In genomic region chr22:36161793-36162126, GRCh38 we compare ENCODE assay signal across 12 cellular contexts. TPM values are rescaled to one million over a fixed set of nuclear protein-coding genes. Genes with fewer than 3 reads are reported as not detected.
DNase-seq lines count a peak whose midpoint lies in the region; ATAC-seq and TF ChIP-seq lines count a peak whose summit lies in the region.
"Not testable (repeated sequence)": the region's sequence is repeated elsewhere in the genome, so short reads cannot be mapped to it uniquely, and the experiment has no call there.
"Had no signal": no experiment of that assay in that cellular context is flagged by ENCODE, and none has a peak within 500 bp of the region (broad histone marks: within the 10 kb centered on the region; RNA-seq: fewer than 3 reads in every experiment).

No MANE protein-coding gene starts in this region.

- not testable (repeated sequence) for H3K27me3 ChIP-seq in CD4-positive, CD25-positive, alpha-beta regulatory T cell (ENCODE audit: control insufficient read depth, insufficient read depth, low read length); esophagus muscularis mucosa

- 74% methylated on average over 5 of the region's 5 CpGs for WGBS in esophagus muscularis mucosa

- TF ChIP-seq CTCF in activated CD8-positive, alpha-beta T cell treated with anti-CD3 and anti-CD28 coated beads for 36 hours (IDR thresholded peaks at IDR 0.05); esophagus muscularis mucosa (IDR thresholded peaks at IDR 0.05): not testable (repeated sequence)

- peaks cover 23 to 76% (median 54%) of the 10 kb centered on the region in 4 donors for H3K4me1 Mint-ChIP-seq in CD4-positive, CD25-positive, alpha-beta regulatory T cell
- peaks cover 87% of the 10 kb centered on the region for H3K4me1 Mint-ChIP-seq in activated CD8-positive, alpha-beta T cell treated with anti-CD3 and anti-CD28 coated beads for 36 hours (ENCODE audit: low read depth)
- peaks cover 52 to 97% (median 93%) of the 10 kb centered on the region in 4 donors for H3K4me1 Mint-ChIP-seq in naive thymus-derived CD8-positive, alpha-beta T cell
- peaks cover 99% of the 10 kb centered on the region for H3K4me1 Mint-ChIP-seq in stimulated activated naive CD8-positive, alpha-beta T cell treated with anti-CD3 and anti-CD28 coated beads, Interleukin-15, amount 100 ng/mL, for 72 hours

- H3K4me3 Mint-ChIP-seq in CD4-positive, CD25-positive, alpha-beta regulatory T cell, result peak overlapping the region; percentile 96 to 98 (median 98)
- H3K4me3 Mint-ChIP-seq in activated CD8-positive, alpha-beta T cell treated with anti-CD3 and anti-CD28 coated beads for 36 hours, result peak overlapping the region; percentile 89
- peak overlapping the region; percentile 93 to 98 (median 94) for H3K4me3 Mint-ChIP-seq in naive thymus-derived CD8-positive, alpha-beta T cell
- H3K4me3 Mint-ChIP-seq in stimulated activated naive CD8-positive, alpha-beta T cell treated with anti-CD3 and anti-CD28 coated beads, Interleukin-15, amount 100 ng/mL, for 72 hours, result peak overlapping the region; percentile 90 to 99

- H3K27ac ChIP-seq in CD4-positive, CD25-positive, alpha-beta regulatory T cell (ENCODE audit: insufficient read depth, low read length, poor library complexity, severe bottlenecking), result peak overlapping the region; percentile 84
- peak overlapping the region in 3 of 4 donors; percentile 16 to 85 (median 76) for H3K27ac ChIP-seq in esophagus muscularis mucosa (replicated peaks in 1 of 4)

- CTCF ChIA-PET in activated CD8-positive, alpha-beta T cell treated with anti-CD3 and anti-CD28 coated beads for 36 hours (lab: Charles Lee), result interaction anchor here (1.6 to 10.5 kb wide), 5 partner anchors 10 to 96 kb away, joined by 5 to 156 read pairs (median 17); no protein-coding TSS in a partner anchor

- TF ChIP-seq POLR2A in esophagus muscularis mucosa (IDR thresholded peaks at IDR 0.05; ENCODE audit: low read depth), result not testable (repeated sequence)

- ATAC-seq in CD4-positive, CD25-positive, alpha-beta regulatory T cell (ENCODE audit: low read depth in 2 of 2); activated naive CD4-positive, alpha-beta T cell treated with anti-CD3 and anti-CD28 coated beads, Interleukin-2, amount 50 U/mL, for 72 hours: not testable (repeated sequence)
- peak; percentile 5 for ATAC-seq in HG02970 (IDR thresholded peaks at IDR 0.05; ENCODE audit: low FRiP score, unreplicated experiment)
- ATAC-seq in activated CD8-positive, alpha-beta T cell treated with anti-CD3 and anti-CD28 coated beads for 36 hours, result peak; percentile 5
- ATAC-seq in naive thymus-derived CD8-positive, alpha-beta T cell, result peak; percentile 10 to 22
- ATAC-seq in stimulated activated naive CD8-positive, alpha-beta T cell treated with anti-CD3 and anti-CD28 coated beads, Interleukin-15, amount 100 ng/mL, for 72 hours, result peak; percentile 41

- peak in 1 of 3 donors; percentile 31 for DNase-seq in CD4-positive, CD25-positive, alpha-beta regulatory T cell
- peak; percentile 17 for DNase-seq in RPMI8226
- peak; percentile 56 for DNase-seq in activated CD8-positive, alpha-beta T cell treated with anti-CD3 and anti-CD28 coated beads for 36 hours
- not testable (repeated sequence) for DNase-seq in activated naive CD4-positive, alpha-beta T cell treated with anti-CD3 and anti-CD28 coated beads, Interleukin-2, amount 50 U/mL, for 72 hours (ENCODE audit: low spot score in 2 of 2); esophagus muscularis mucosa (ENCODE audit: extremely low spot score)
- peak in 3 of 10 donors; percentile 2 to 30 (median 15) for DNase-seq in naive thymus-derived CD8-positive, alpha-beta T cell
- DNase-seq in stimulated activated naive CD8-positive, alpha-beta T cell treated with anti-CD3 and anti-CD28 coated beads, Interleukin-15, amount 100 ng/mL, for 72 hours, result peak in 1 of 2 donors; percentile 55

- intact Hi-C loops in activated CD8-positive, alpha-beta T cell treated with anti-CD3 and anti-CD28 coated beads for 36 hours (cut with micrococcal nuclease); esophagus muscularis mucosa (cut with DNase I): not testable (repeated sequence)

- not testable (repeated sequence) for H3K9me3 ChIP-seq in CD4-positive, CD25-positive, alpha-beta regulatory T cell (ENCODE audit: control insufficient read depth in 2 of 2, low read length in 2 of 2); esophagus muscularis mucosa

- not testable (repeated sequence) for H3K9me3 Mint-ChIP-seq in CD4-positive, CD25-positive, alpha-beta regulatory T cell; activated CD8-positive, alpha-beta T cell treated with anti-CD3 and anti-CD28 coated beads for 36 hours; activated naive CD4-positive, alpha-beta T cell treated with anti-CD3 and anti-CD28 coated beads, Interleukin-2, amount 50 U/mL, for 72 hours; naive thymus-derived CD8-positive, alpha-beta T cell
- peaks cover 5 to 12% of the 10 kb centered on the region in 2 donors for H3K9me3 Mint-ChIP-seq in stimulated activated naive CD8-positive, alpha-beta T cell treated with anti-CD3 and anti-CD28 coated beads, Interleukin-15, amount 100 ng/mL, for 72 hours

- H3K4me3 ChIP-seq in CD4-positive, CD25-positive, alpha-beta regulatory T cell (ENCODE audit: low read depth, low read length), result peak overlapping the region; percentile 99
- H3K4me3 ChIP-seq in esophagus muscularis mucosa, result not testable (repeated sequence)

- not testable (repeated sequence) for H3K36me3 ChIP-seq in CD4-positive, CD25-positive, alpha-beta regulatory T cell (ENCODE audit: control insufficient read depth, insufficient read depth, low read length); esophagus muscularis mucosa

- not testable (repeated sequence) for TF ChIP-seq EP300 in esophagus muscularis mucosa (IDR thresholded peaks at IDR 0.05)

- not testable (repeated sequence) for H3K27me3 Mint-ChIP-seq in CD4-positive, CD25-positive, alpha-beta regulatory T cell; activated CD8-positive, alpha-beta T cell treated with anti-CD3 and anti-CD28 coated beads for 36 hours; naive thymus-derived CD8-positive, alpha-beta T cell; stimulated activated naive CD8-positive, alpha-beta T cell treated with anti-CD3 and anti-CD28 coated beads, Interleukin-15, amount 100 ng/mL, for 72 hours

- not testable (repeated sequence) for H3K36me3 Mint-ChIP-seq in CD4-positive, CD25-positive, alpha-beta regulatory T cell; activated CD8-positive, alpha-beta T cell treated with anti-CD3 and anti-CD28 coated beads for 36 hours (ENCODE audit: low read depth)
- peaks cover 19 to 22% of the 10 kb centered on the region in 2 donors for H3K36me3 Mint-ChIP-seq in activated naive CD4-positive, alpha-beta T cell treated with anti-CD3 and anti-CD28 coated beads, Interleukin-2, amount 50 U/mL, for 72 hours
- peaks cover 7 to 11% (median 9%) of the 10 kb centered on the region in 3 donors for H3K36me3 Mint-ChIP-seq in naive thymus-derived CD8-positive, alpha-beta T cell

- H3K4me1 ChIP-seq in CD4-positive, CD25-positive, alpha-beta regulatory T cell (ENCODE audit: control insufficient read depth, insufficient read depth, low read length, poor library complexity, severe bottlenecking), result peaks cover 64% of the 10 kb centered on the region
- H3K4me1 ChIP-seq in esophagus muscularis mucosa, result peaks cover 14 to 65% (median 52%) of the 10 kb centered on the region in 4 donors

- POLR2A ChIA-PET in activated CD8-positive, alpha-beta T cell treated with anti-CD3 and anti-CD28 coated beads for 36 hours (lab: Charles Lee), result interaction anchor here (1.0 to 3.5 kb wide), 6 partner anchors 9 to 513 kb away, joined by 3 to 13 read pairs (median 4); partner anchors contain the start of genes APOL2 and APOL6
- POLR2A ChIA-PET in naive thymus-derived CD8-positive, alpha-beta T cell (lab: Charles Lee), result interaction anchor here (1.7 to 2.7 kb wide), 2 partner anchors 9 to 16 kb away, joined by 5 to 10 read pairs; no protein-coding TSS in a partner anchor

- peak overlapping the region; percentile 94 to 99 (median 98) for H3K27ac Mint-ChIP-seq in CD4-positive, CD25-positive, alpha-beta regulatory T cell
- H3K27ac Mint-ChIP-seq in activated CD8-positive, alpha-beta T cell treated with anti-CD3 and anti-CD28 coated beads for 36 hours, result peak overlapping the region; percentile 99
- H3K27ac Mint-ChIP-seq in activated naive CD4-positive, alpha-beta T cell treated with anti-CD3 and anti-CD28 coated beads, Interleukin-2, amount 50 U/mL, for 72 hours, result peak overlapping the region; percentile 65 to 98
- H3K27ac Mint-ChIP-seq in naive thymus-derived CD8-positive, alpha-beta T cell, result peak overlapping the region; percentile 96 to 99 (median 98)
- H3K27ac Mint-ChIP-seq in stimulated activated naive CD8-positive, alpha-beta T cell treated with anti-CD3 and anti-CD28 coated beads, Interleukin-15, amount 100 ng/mL, for 72 hours, result peak overlapping the region; percentile 76 to 93

RNA-seq across cellular contexts. Expression of gene APOL3, which starts 1.2 kb away (rescaled TPM):
- total RNA-seq in CD4-positive, CD25-positive, alpha-beta regulatory T cell, result 177 TPM
- 10 to 100 TPM; 62.5 to 75.4 (median 68.1) TPM for polyA plus RNA-seq in CD4-positive, CD25-positive, alpha-beta regulatory T cell
- total RNA-seq in activated CD8-positive, alpha-beta T cell treated with anti-CD3 and anti-CD28 coated beads for 36 hours, result 10 to 100 TPM; 44.5 to 46.7 TPM
- 10 to 100 TPM; 46.4 to 70.0 TPM for total RNA-seq in activated naive CD4-positive, alpha-beta T cell treated with anti-CD3 and anti-CD28 coated beads, Interleukin-2, amount 50 U/mL, for 72 hours
- 10 to 100 TPM; 36.5 to 76.3 (median 52.8) TPM for total RNA-seq in esophagus muscularis mucosa
- 100 to 1,000 TPM; 215 to 231 TPM for total RNA-seq in naive thymus-derived CD8-positive, alpha-beta T cell
- polyA plus RNA-seq in naive thymus-derived CD8-positive, alpha-beta T cell, result 10 to 100 TPM; 44.6 to 89.5 (median 72.0) TPM
- polyA plus RNA-seq: A549, neural cell had no signal

RNA-seq across cellular contexts. Expression of gene APOL4, which starts 39.8 kb away (rescaled TPM):
- total RNA-seq in CD4-positive, CD25-positive, alpha-beta regulatory T cell, result not detected
- not detected for polyA plus RNA-seq in CD4-positive, CD25-positive, alpha-beta regulatory T cell
- total RNA-seq in activated CD8-positive, alpha-beta T cell treated with anti-CD3 and anti-CD28 coated beads for 36 hours, result under 1 TPM; 0.18 TPM
- total RNA-seq in activated naive CD4-positive, alpha-beta T cell treated with anti-CD3 and anti-CD28 coated beads, Interleukin-2, amount 50 U/mL, for 72 hours, result under 1 TPM; 0.14 to 0.18 TPM
- 10 to 100 TPM in 1 of 4 donors, 1 to 10 TPM in 2, under 1 TPM in 1; 0.19 to 24.7 (median 1.6) TPM for total RNA-seq in esophagus muscularis mucosa
- not detected for total RNA-seq in naive thymus-derived CD8-positive, alpha-beta T cell
- polyA plus RNA-seq in naive thymus-derived CD8-positive, alpha-beta T cell, result not detected
- total RNA-seq: ascending aorta, HFFc6 had no signal
- polyA plus RNA-seq: A549, neural cell had no signal
